In genomic region chr16:23795369-23795768, GRCh38 we compare ENCODE assay signal across 22 cellular contexts. TPM values are rescaled to one million over a fixed set of nuclear protein-coding genes. Genes with fewer than 3 reads are reported as not detected.
"Had no signal": no experiment of that assay in that cellular context is flagged by ENCODE, and none has a peak within 500 bp of the region (broad histone marks: within the 10 kb centered on the region; RNA-seq: fewer than 3 reads in every experiment).

No MANE protein-coding gene starts in this region.

- ATAC-seq: SK-N-SH treated with all-trans-retinoic acid at 6 μM for 48 hours had no signal

- DNase-seq: KBM-7, MG63, NCI-H1092, NCI-H1105 treated with DMSO at 0.1 percent for 48 hours, NCI-H1417 treated with DMSO at 0.1 percent for 48 hours, NCI-H187, NCI-H2029, NCI-H2081 treated with DMSO at 0.1 percent for 48 hours, NCI-H2171, NCI-H226, NCI-H446, NCI-H510A, NCI-H524 treated with DMSO at 0.1 percent for 48 hours, NCI-H69, NCI-H774, SHP77 had no signal

- H3K4me3 ChIP-seq: MG63 had no signal

- H3K36me3 ChIP-seq: MG63 had no signal

- H3K9me3 ChIP-seq: MG63 had no signal

- H3K27me3 ChIP-seq: MG63 had no signal

- H3K27ac ChIP-seq: HL-60, RWPE1 had no signal

- FAIRE-seq: HTR-8/SVneo had no signal

RNA-seq across cellular contexts. Expression of gene CHP2, which starts 40.5 kb away (rescaled TPM):
- total RNA-seq: SK-MEL-5 had no signal
- polyA plus RNA-seq: IgD-negative memory B cell had no signal
